In genomic region chr10:88687853-88688467, GRCh38 we compare ENCODE assay signal across 10 cellular contexts. TPM values are rescaled to one million over a fixed set of nuclear protein-coding genes. Genes with fewer than 3 reads are reported as not detected.
DNase-seq lines count a peak whose midpoint lies in the region; ATAC-seq, FAIRE-seq and TF ChIP-seq lines count a peak whose summit lies in the region.
"Had no signal": no experiment of that assay in that cellular context is flagged by ENCODE, and none has a peak within 500 bp of the region (broad histone marks: within the 10 kb centered on the region; RNA-seq: fewer than 3 reads in every experiment).

No MANE protein-coding gene starts in this region.

- no peak overlapping the region for H3K9ac ChIP-seq in HCT116 (ENCODE audit: low read length)

- FAIRE-seq in small intestine (lab: Jason Lieb, UNC): no peak

- H3K27ac ChIP-seq in HCT116 (ENCODE audit: low read depth, low read length) (no peak overlapping the region), RWPE2 (ENCODE audit: poor library complexity, severe bottlenecking) (no peak overlapping the region), small intestine (ENCODE audit: low read depth in 1 of 2, low read length in 1 of 2) (no peak overlapping the region), substantia nigra (ENCODE audit: low read depth, low read length, poor library complexity, severe bottlenecking) (no peak overlapping the region)

- no peaks in the 10 kb centered on the region for H3K4me1 ChIP-seq in HCT116 (ENCODE audit: control insufficient read depth in 1 of 2, insufficient read depth in 2 of 2, low read length in 2 of 2)
- no peaks in the 10 kb centered on the region for H3K4me1 ChIP-seq in RWPE2 (ENCODE audit: insufficient read depth, poor library complexity, severe bottlenecking)
- no peaks in the 10 kb centered on the region for H3K4me1 ChIP-seq in small intestine (ENCODE audit: control insufficient read depth in 2 of 2, insufficient read depth in 1 of 2, low read depth in 1 of 2, low read length in 1 of 2)
- H3K4me1 ChIP-seq: HAP-1 had no signal

- BruUV-seq in HCT116 (replicated peaks; lab: Mats Ljungman, UMichigan): no TSS peak

- H3K9me3 ChIP-seq in HCT116 (ENCODE audit: control insufficient read depth in 1 of 2, insufficient read depth in 1 of 2, low read depth in 1 of 2, low read length in 2 of 2): no peaks in the 10 kb centered on the region
- H3K9me3 ChIP-seq in RWPE2 (ENCODE audit: severe bottlenecking): no peaks in the 10 kb centered on the region
- no peaks in the 10 kb centered on the region for H3K9me3 ChIP-seq in small intestine (ENCODE audit: control insufficient read depth, low read depth)
- H3K9me3 ChIP-seq: HAP-1 had no signal

- no peaks in the 10 kb centered on the region for H3K79me2 ChIP-seq in HCT116 (ENCODE audit: insufficient read depth, low read length)

- TF ChIP-seq CTCF in AG10803 (conservative IDR thresholded peaks at IDR 0.05; ENCODE audit: low read length) (peak; percentile 90), HCT116 (IDR thresholded peaks at IDR 0.05 in 2 of 3, conservative IDR thresholded peaks at IDR 0.05 in 1 of 3; ENCODE audit: borderline replicate concordance in 1 of 3, insufficient read depth in 1 of 3, low read depth in 2 of 3, low read length in 2 of 3) (peak; percentile 66 to 89 (median 80)), RWPE2 (IDR thresholded peaks at IDR 0.05; ENCODE audit: poor library complexity, severe bottlenecking) (peak; percentile 95), fibroblast of mammary gland (conservative IDR thresholded peaks at IDR 0.05; ENCODE audit: control insufficient read depth, insufficient read depth, low read depth, low read length) (peak; percentile 91)

- DNase-seq in AG10803 (ENCODE audit: low read depth) (peak; percentile 25), HCT116 (ENCODE audit: low read depth, low spot score) (peak; percentile 32), RWPE2 (ENCODE audit: low spot score) (no peak), fibroblast of mammary gland (ENCODE audit: low read depth) (peak; percentile 48), small intestine (peak; percentile 12), substantia nigra (lab: John Stamatoyannopoulos, UW) (no peak)

- H3K4me2 ChIP-seq in HCT116 (ENCODE audit: low read length): no peak overlapping the region

- no peak overlapping the region for H3K4me3 ChIP-seq in AG10803 (ENCODE audit: low read length)
- no peak overlapping the region for H3K4me3 ChIP-seq in HCT116 (replicated peaks in 1 of 2; ENCODE audit: low read depth in 1 of 2, low read length in 2 of 2)
- H3K4me3 ChIP-seq in RWPE2 (ENCODE audit: severe bottlenecking): no peak overlapping the region
- no peak overlapping the region for H3K4me3 ChIP-seq in fibroblast of mammary gland (ENCODE audit: control insufficient read depth, low read depth, low read length)
- H3K4me3 ChIP-seq in small intestine (ENCODE audit: low read depth in 1 of 2, low read length in 2 of 2): no peak overlapping the region
- H3K4me3 ChIP-seq: HAP-1 had no signal

- H2AFZ ChIP-seq in HCT116 (ENCODE audit: low read depth, low read length, poor library complexity, severe bottlenecking): no peak overlapping the region

- CTCF ChIA-PET in HCT116 (lab: Charles Lee): interaction anchor here (1.1 to 1.6 kb wide), 3 partner anchors 11 to 40 kb away, joined by 3 to 5 read pairs (median 5); no protein-coding TSS in a partner anchor

- H3K36me3 ChIP-seq in HCT116 (ENCODE audit: control insufficient read depth in 1 of 2, insufficient read depth in 2 of 2, low read length in 2 of 2) (no peaks in the 10 kb centered on the region), RWPE2 (ENCODE audit: low read depth) (no peaks in the 10 kb centered on the region), small intestine (ENCODE audit: control insufficient read depth in 2 of 2, insufficient read depth in 2 of 2, low read length in 2 of 2) (no peaks in the 10 kb centered on the region)
- H3K36me3 ChIP-seq: HAP-1 had no signal

- no peaks in the 10 kb centered on the region for H4K20me1 ChIP-seq in HCT116 (ENCODE audit: insufficient read depth)

- no peaks in the 10 kb centered on the region for H3K9me2 ChIP-seq in HCT116 (ENCODE audit: insufficient read depth)

- peak; percentile 82 for TF ChIP-seq RAD21 in HCT116 (IDR thresholded peaks at IDR 0.05; ENCODE audit: low read depth)

- H3K27me3 ChIP-seq in HCT116 (ENCODE audit: insufficient read depth, low read length): no peaks in the 10 kb centered on the region
- no peaks in the 10 kb centered on the region for H3K27me3 ChIP-seq in RWPE2 (ENCODE audit: insufficient read depth, poor library complexity, severe bottlenecking)
- no peaks in the 10 kb centered on the region for H3K27me3 ChIP-seq in small intestine (ENCODE audit: control insufficient read depth in 2 of 2, insufficient read depth in 2 of 2, low read length in 2 of 2)

- POLR2A ChIA-PET in HCT116 (lab: Charles Lee): no interaction called here

- TF ChIP-seq POLR2A in HCT116 (IDR thresholded peaks at IDR 0.05; ENCODE audit: borderline replicate concordance, extremely low read depth, insufficient read depth, insufficient read length): no peak

- RAD21 ChIA-PET in HCT116 (lab: Charles Lee; ENCODE audit: low non-redundant PET in 1 of 2, low total read pairs in 2 of 2, uncharacterized antibody in 2 of 2, unreplicated experiment in 2 of 2): no interaction called here

- ATAC-seq in HCT116 (peak; percentile 42; the same call in 1 of the 2 replicates), RWPE2 (ENCODE audit: low read depth) (no peak), HG02610 (IDR thresholded peaks at IDR 0.05; ENCODE audit: unreplicated experiment) (no peak), HG03108 (IDR thresholded peaks at IDR 0.05; ENCODE audit: unreplicated experiment) (no peak)

- intact Hi-C loops in HCT116 (cut with micrococcal nuclease): loop anchor here (1.0 to 5.0 kb wide), 2 partner anchors 104 to 122 kb away; no protein-coding TSS in a partner anchor

TF ChIP-seq in HCT116, 20 proteins besides CTCF, POLR2A, EP300 and RAD21:
- no peak for TF ChIP-seq YY1 (IDR thresholded peaks at IDR 0.05; ENCODE audit: extremely low read depth, insufficient replicate concordance, low read depth, low read length)
- TF ChIP-seq POLR2AphosphoS5 (IDR thresholded peaks at IDR 0.05; ENCODE audit: low read depth, low read length): no peak
- TF ChIP-seq ZNF274 (IDR thresholded peaks at IDR 0.05; ENCODE audit: low read depth, low read length): no peak
- TF ChIP-seq EGR1 (IDR thresholded peaks at IDR 0.05; ENCODE audit: low read depth): no peak
- TF ChIP-seq JUND (IDR thresholded peaks at IDR 0.05): no peak
- no peak for TF ChIP-seq TCF7L2 (IDR thresholded peaks at IDR 0.05; ENCODE audit: borderline replicate concordance, extremely low read depth, insufficient read depth, insufficient read length)
- TF ChIP-seq, protein P1, sequence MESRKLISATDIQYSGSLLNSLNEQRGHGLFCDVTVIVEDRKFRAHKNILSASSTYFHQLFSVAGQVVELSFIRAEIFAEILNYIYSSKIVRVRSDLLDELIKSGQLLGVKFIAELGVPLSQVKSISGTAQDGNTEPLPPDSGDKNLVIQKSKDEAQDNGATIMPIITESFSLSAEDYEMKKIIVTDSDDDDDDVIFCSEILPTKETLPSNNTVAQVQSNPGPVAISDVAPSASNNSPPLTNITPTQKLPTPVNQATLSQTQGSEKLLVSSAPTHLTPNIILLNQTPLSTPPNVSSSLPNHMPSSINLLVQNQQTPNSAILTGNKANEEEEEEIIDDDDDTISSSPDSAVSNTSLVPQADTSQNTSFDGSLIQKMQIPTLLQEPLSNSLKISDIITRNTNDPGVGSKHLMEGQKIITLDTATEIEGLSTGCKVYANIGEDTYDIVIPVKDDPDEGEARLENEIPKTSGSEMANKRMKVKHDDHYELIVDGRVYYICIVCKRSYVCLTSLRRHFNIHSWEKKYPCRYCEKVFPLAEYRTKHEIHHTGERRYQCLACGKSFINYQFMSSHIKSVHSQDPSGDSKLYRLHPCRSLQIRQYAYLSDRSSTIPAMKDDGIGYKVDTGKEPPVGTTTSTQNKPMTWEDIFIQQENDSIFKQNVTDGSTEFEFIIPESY (IDR thresholded peaks at IDR 0.05; ENCODE audit: extremely low read depth, insufficient replicate concordance, low read length): no peak
- TF ChIP-seq MAX (IDR thresholded peaks at IDR 0.05): no peak

RNA-seq across cellular contexts. Expression of gene LIPK, which starts 18.1 kb away (rescaled TPM):
- not detected for total RNA-seq in HCT116 (2021; ENCODE audit: unreplicated experiment)
- not detected in 2 replicates for polyA plus RNA-seq in HCT116 (2012)
- not detected for polyA plus RNA-seq in small intestine
- total RNA-seq: subcutaneous adipose tissue had no signal

RNA-seq across cellular contexts. Expression of gene LIPF, which starts 23.7 kb away (rescaled TPM):
- total RNA-seq in HCT116 (2021; ENCODE audit: unreplicated experiment): not detected
- polyA plus RNA-seq in HCT116 (2012): not detected in 2 replicates
- 10 to 100 TPM in 1 of 3 donors, 1 to 10 TPM in 2; 4.5 to 44.3 (median 7.6) TPM for polyA plus RNA-seq in small intestine

Comparison
In these comparisons a context has a peak if more than half of its experiments do, and no peak if none do; other contexts are left out.
1. DNase-seq: peak in AG10803 (single experiment), HCT116 (single experiment), fibroblast of mammary gland (single experiment) and small intestine (single experiment); none in RWPE2 (single experiment) and substantia nigra (0 of 49).
2. Peak in every context shown above with its lines, with median percentiles within 50 percentile points of each other: CTCF ChIP-seq.